Comparison of ENCODE assay signal across 17 cellular contexts in genomic region chr9:134237630-134238265, GRCh38.
A peak's percentile ranks its signal among the peaks of the same experiment; 100 is the strongest.
DNase-seq lines count a peak whose midpoint lies in the region; ATAC-seq, FAIRE-seq and TF ChIP-seq lines count a peak whose summit lies in the region.
"Had no signal": no experiment of that assay in that cellular context is flagged by ENCODE, and none has a peak within 500 bp of the region (broad histone marks: within the 10 kb centered on the region; RNA-seq: fewer than 3 reads in every experiment).

No MANE protein-coding gene starts in this region.

- no peak for TF ChIP-seq RAD21 in K562 (CRISPR knock-in tag; conservative IDR thresholded peaks at IDR 0.05 in 1 of 2, IDR thresholded peaks at IDR 0.05 in 1 of 2)

- no peaks in the 10 kb centered on the region for H3K79me2 ChIP-seq in K562 (ENCODE audit: control insufficient read depth, insufficient read depth, low read length)

- peaks cover 7% of the 10 kb centered on the region for H3K9me1 ChIP-seq in K562 (ENCODE audit: control insufficient read depth, insufficient read depth, low read length)

- H2AFZ ChIP-seq in K562 (ENCODE audit: low read depth, low read length) (no peak overlapping the region), neuronal stem cell (ENCODE audit: low read length) (no peak overlapping the region)

- H3K9me3 ChIP-seq in BLaER1 (no peaks in the 10 kb centered on the region), K562 (replicated peaks; ENCODE audit: control insufficient read depth, insufficient read depth, low read depth, low read length) (no peaks in the 10 kb centered on the region), neuronal stem cell (replicated peaks in 1 of 2; ENCODE audit: control insufficient read depth in 2 of 2, insufficient read depth in 1 of 2, low read depth in 1 of 2, low read length in 2 of 2) (peaks cover 0 to 2% of the 10 kb centered on the region in 2 donors)
- H3K9me3 ChIP-seq in BLaER1 treated with 17β-estradiol and CSF1 and Interleukin-3, amounts not matched to agents 10 nM and 100 nM (replicated peaks in 1 of 11): no peaks in the 10 kb centered on the region
- H3K9me3 ChIP-seq: BE2C had no signal

- H3K4me1 Mint-ChIP-seq in activated CD4-positive, alpha-beta T cell treated with anti-CD3 and anti-CD28 coated beads, Interleukin-2, amount 10 ng/mL, durations not matched to agents 7 days and 5 days: no peaks in the 10 kb centered on the region

- peaks cover under 1% of the 10 kb centered on the region for H3K79me1 ChIP-seq in neuronal stem cell (ENCODE audit: low read depth, low read length)

- H3K23ac ChIP-seq in neuronal stem cell (ENCODE audit: low read depth, low read length, poor library complexity): no peak overlapping the region

- in situ Hi-C loops in K562 (cut with MboI): no loop called here

- peak overlapping the region; percentile 67 for H2BK15ac ChIP-seq in neuronal stem cell (ENCODE audit: low read length)

- H3K4me3 ChIP-seq in BLaER1 (no peak overlapping the region), K562 (no peak overlapping the region), neuronal stem cell (ENCODE audit: low read length in 2 of 2) (no peak overlapping the region)
- no peak overlapping the region for H3K4me3 ChIP-seq in BLaER1 treated with 17β-estradiol and CSF1 and Interleukin-3, amounts not matched to agents 10 nM and 100 nM

- no peak overlapping the region for H3K27ac Mint-ChIP-seq in activated CD4-positive, alpha-beta T cell treated with anti-CD3 and anti-CD28 coated beads, Interleukin-2, amount 10 ng/mL, durations not matched to agents 7 days and 5 days
- H3K27ac Mint-ChIP-seq: CD4-positive, alpha-beta memory T cell had no signal

- H2BK12ac ChIP-seq in neuronal stem cell (ENCODE audit: low read length): peak overlapping the region; percentile 2

- peaks cover 14% of the 10 kb centered on the region; the same call in 1 of the 2 replicates for H4K20me1 ChIP-seq in BLaER1
- H4K20me1 ChIP-seq in BLaER1 treated with 17β-estradiol and CSF1 and Interleukin-3, amounts not matched to agents 10 nM and 100 nM: peaks cover 0 to 15% (median 0%) of the 10 kb centered on the region in 11 experiments; a peak in 4 of 22 replicates
- H4K20me1 ChIP-seq in K562 (replicated peaks; ENCODE audit: control insufficient read depth, insufficient read depth, low read length): peaks cover 9% of the 10 kb centered on the region; the same call in 1 of the 2 replicates

- H3K36me3 ChIP-seq in BLaER1: no peaks in the 10 kb centered on the region
- H3K36me3 ChIP-seq in BLaER1 treated with 17β-estradiol and CSF1 and Interleukin-3, amounts not matched to agents 10 nM and 100 nM: no peaks in the 10 kb centered on the region
- H3K36me3 ChIP-seq in K562 (ENCODE audit: control insufficient read depth, insufficient read depth, low read length): no peaks in the 10 kb centered on the region
- no peaks in the 10 kb centered on the region for H3K36me3 ChIP-seq in neuronal stem cell (replicated peaks in 1 of 2; ENCODE audit: control insufficient read depth in 2 of 2, insufficient read depth in 2 of 2, low read length in 2 of 2)
- H3K36me3 ChIP-seq: BE2C had no signal

- no peak for FAIRE-seq in K562 (lab: Jason Lieb, UNC)
- no peak for FAIRE-seq in RCC 7860 (lab: Jason Lieb, UNC)
- FAIRE-seq: A204.1 had no signal

- H3K36me3 Mint-ChIP-seq in activated CD4-positive, alpha-beta T cell treated with anti-CD3 and anti-CD28 coated beads, Interleukin-2, amount 10 ng/mL, durations not matched to agents 7 days and 5 days (ENCODE audit: low read depth): no peaks in the 10 kb centered on the region
- H3K36me3 Mint-ChIP-seq: CD14-positive monocyte; CD4-positive, alpha-beta memory T cell had no signal

- no peak overlapping the region for H4K91ac ChIP-seq in neuronal stem cell (ENCODE audit: low read depth, low read length, poor library complexity)

- DNase-seq in K562 (ENCODE audit: extremely low read depth in 1 of 4, low spot score in 3 of 4): no peak
- DNase-seq in neuronal stem cell (ENCODE audit: low spot score): no peak
- DNase-seq in activated CD4-positive, alpha-beta T cell treated with anti-CD3 and anti-CD28 coated beads, Interleukin-2, amount 10 ng/mL, durations not matched to agents 7 days and 5 days: no peak
- no peak for DNase-seq in RCC 7860 (ENCODE audit: low spot score)
- DNase-seq: ACHN; BE2C; Calu3; CD4-positive, alpha-beta memory T cell; DMS79 treated with DMSO at 0.1 percent for 48 hours; GF-D8; GOT3; H7; KBM-7 had no signal

- H3K9me3 Mint-ChIP-seq in activated CD4-positive, alpha-beta T cell treated with anti-CD3 and anti-CD28 coated beads, Interleukin-2, amount 10 ng/mL, durations not matched to agents 7 days and 5 days: no peaks in the 10 kb centered on the region
- H3K9me3 Mint-ChIP-seq: CD14-positive monocyte; CD4-positive, alpha-beta memory T cell had no signal

- CTCF ChIA-PET in K562 (lab: Yijun Ruan, JAX; ENCODE audit: low intra/inter-chr PET ratio): no interaction called here
- CTCF ChIA-PET in activated CD4-positive, alpha-beta T cell treated with anti-CD3 and anti-CD28 coated beads, Interleukin-2, amount 10 ng/mL, durations not matched to agents 7 days and 5 days (lab: Charles Lee): no interaction called here

- H3K4me3 Mint-ChIP-seq in activated CD4-positive, alpha-beta T cell treated with anti-CD3 and anti-CD28 coated beads, Interleukin-2, amount 10 ng/mL, durations not matched to agents 7 days and 5 days: no peak overlapping the region
- H3K4me3 Mint-ChIP-seq: CD14-positive monocyte; CD4-positive, alpha-beta memory T cell had no signal

- H4K8ac ChIP-seq in neuronal stem cell (ENCODE audit: low read depth, low read length): no peak overlapping the region

- no peaks in the 10 kb centered on the region for H3K27me3 Mint-ChIP-seq in activated CD4-positive, alpha-beta T cell treated with anti-CD3 and anti-CD28 coated beads, Interleukin-2, amount 10 ng/mL, durations not matched to agents 7 days and 5 days

- H3K27me3 ChIP-seq in BLaER1 (peaks cover 5% of the 10 kb centered on the region; the same call in 1 of the 2 replicates), K562 (ENCODE audit: control insufficient read depth in 2 of 2, insufficient read depth in 2 of 2, low read length in 2 of 2) (peaks cover 23 to 60% of the 10 kb centered on the region in 2 experiments), neuronal stem cell (ENCODE audit: control insufficient read depth in 3 of 3, insufficient read depth in 3 of 3, low read depth in 1 of 3, low read length in 3 of 3) (peaks cover 0 to 40% (median 0%) of the 10 kb centered on the region in 3 experiments)
- peaks cover 4 to 36% (median 21%) of the 10 kb centered on the region in 11 experiments; a peak in 17 of 22 replicates for H3K27me3 ChIP-seq in BLaER1 treated with 17β-estradiol and CSF1 and Interleukin-3, amounts not matched to agents 10 nM and 100 nM
- H3K27me3 ChIP-seq: BE2C had no signal

- H3K14ac ChIP-seq in neuronal stem cell (ENCODE audit: low read length): no peak overlapping the region

- peak overlapping the region; percentile 92 for H2AK5ac ChIP-seq in neuronal stem cell (ENCODE audit: low read depth, low read length)

- peak overlapping the region; percentile 53 for H2BK5ac ChIP-seq in neuronal stem cell (ENCODE audit: low read length)

- H3K4me2 ChIP-seq in BLaER1 (peak overlapping the region; percentile 87; the same call in 1 of the 2 replicates), K562 (ENCODE audit: insufficient read depth, low read length) (no peak overlapping the region), neuronal stem cell (ENCODE audit: insufficient read depth, low read length, poor library complexity, severe bottlenecking) (no peak overlapping the region)
- peak overlapping the region in 9 of 11 experiments; percentile 64 to 94 (median 78); a peak in 15 of 22 replicates for H3K4me2 ChIP-seq in BLaER1 treated with 17β-estradiol and CSF1 and Interleukin-3, amounts not matched to agents 10 nM and 100 nM

- no TSS peak for BruUV-seq in K562 (replicated peaks; lab: Mats Ljungman, UMichigan)

- no peak overlapping the region for H2BK120ac ChIP-seq in neuronal stem cell (ENCODE audit: low read depth, low read length)

- POLR2A ChIA-PET in K562 (lab: Yijun Ruan, JAX): interaction anchor here (0.7 kb wide), 1 partner anchor 1435 kb away, joined by 3 read pairs; no protein-coding TSS in a partner anchor
- POLR2A ChIA-PET in activated CD4-positive, alpha-beta T cell treated with anti-CD3 and anti-CD28 coated beads, Interleukin-2, amount 10 ng/mL, durations not matched to agents 7 days and 5 days (lab: Charles Lee): no interaction called here

- no peak for TF ChIP-seq POLR2A in K562 (conservative IDR thresholded peaks at IDR 0.05)

- no peak for TF ChIP-seq EP300 in K562 (IDR thresholded peaks at IDR 0.05; ENCODE audit: low read length)

- WGBS in K562 (ENCODE audit: insufficient coverage, low coverage, missing lambda C conversion rate): 1% methylated on average over 16 of the region's 17 CpGs
- WGBS in neuronal stem cell (ENCODE audit: extremely low coverage in 2 of 2, insufficient read length in 2 of 2, insufficient replicate concordance in 1 of 2), 2 donors: no CpG with 5 or more reads among the region's 17 CpGs

- no peak for TF ChIP-seq CTCF in K562 (IDR thresholded peaks at IDR 0.05 in 2 of 3, conservative IDR thresholded peaks at IDR 0.05 in 1 of 3; ENCODE audit: insufficient read depth in 2 of 3, low read depth in 1 of 3, low read length in 3 of 3)

- peak overlapping the region; percentile 59 for H3K18ac ChIP-seq in neuronal stem cell (ENCODE audit: low read length)

- H3K4me1 ChIP-seq in BLaER1 (peaks cover 91% of the 10 kb centered on the region), K562 (replicated peaks in 1 of 2; ENCODE audit: control insufficient read depth in 2 of 2, insufficient read depth in 2 of 2, low read length in 2 of 2) (peaks cover 0 to 12% of the 10 kb centered on the region in 2 experiments; a peak in 2 of 5 replicates), neuronal stem cell (ENCODE audit: control insufficient read depth in 2 of 2, insufficient read depth in 1 of 2, low read depth in 1 of 2, low read length in 2 of 2) (no peaks in the 10 kb centered on the region)
- H3K4me1 ChIP-seq in BLaER1 treated with 17β-estradiol and CSF1 and Interleukin-3, amounts not matched to agents 10 nM and 100 nM: peaks cover 57 to 96% (median 87%) of the 10 kb centered on the region in 10 experiments
- H3K4me1 ChIP-seq: BE2C had no signal

- H3K9ac ChIP-seq in BLaER1 (no peak overlapping the region), K562 (ENCODE audit: insufficient read depth in 1 of 2, low read depth in 2 of 2, low read length in 2 of 2) (no peak overlapping the region), neuronal stem cell (ENCODE audit: low read depth, low read length, poor library complexity) (peak overlapping the region; percentile 44)
- no peak overlapping the region for H3K9ac ChIP-seq in BLaER1 treated with 17β-estradiol and CSF1 and Interleukin-3, amounts not matched to agents 10 nM and 100 nM

- no peak for ATAC-seq in K562

- no peak overlapping the region for H3K27ac ChIP-seq in BLaER1
- H3K27ac ChIP-seq in BLaER1 treated with 17β-estradiol and CSF1 and Interleukin-3, amounts not matched to agents 10 nM and 100 nM: peak overlapping the region in 4 of 11 experiments; percentile 2 to 42 (median 28); a peak in 2 of 22 replicates
- no peak overlapping the region for H3K27ac ChIP-seq in K562 (ENCODE audit: extremely low read depth, low read depth, low read length)
- no peak overlapping the region for H3K27ac ChIP-seq in neuronal stem cell (replicated peaks; ENCODE audit: low read length)

- H3K4ac ChIP-seq in neuronal stem cell (ENCODE audit: low read length): peak overlapping the region; percentile 53

- intact Hi-C loops in K562 (cut with micrococcal nuclease): no loop called here

Comparison
In these comparisons a context has a peak if more than half of its experiments do, and no peak if none do; other contexts are left out.
1. H3K4me2 ChIP-seq: peak in BLaER1 (single experiment) and BLaER1 treated with 17β-estradiol and CSF1 and Interleukin-3, amounts not matched to agents 10 nM and 100 nM (9 of 11); none in K562 (single experiment) and neuronal stem cell (single experiment).